In the genomic region with DNA sequence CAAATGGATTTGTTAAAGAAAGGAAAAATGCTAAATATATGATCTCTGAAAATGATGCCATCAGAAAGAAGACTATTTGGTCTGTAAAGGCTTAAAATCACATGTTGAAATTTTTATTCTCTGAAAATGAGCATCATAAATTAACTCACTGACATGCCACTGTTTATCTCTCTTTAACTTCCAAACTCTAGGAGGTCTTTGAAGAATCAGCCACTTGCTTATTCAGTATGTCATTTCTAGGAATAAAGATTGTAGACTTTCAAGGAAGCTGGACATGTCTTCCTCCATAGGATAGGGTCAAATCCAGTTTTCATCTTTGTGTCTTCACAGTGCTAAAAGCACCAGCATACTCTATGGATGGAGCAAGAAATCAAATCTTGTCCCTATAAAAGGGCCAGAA, we compare ENCODE assay signal across 30 cellular contexts.
"Had no signal": no experiment of that assay in that cellular context is flagged by ENCODE, and none has a peak within 500 bp of the region (broad histone marks: within the 10 kb centered on the region; RNA-seq: fewer than 3 reads in every experiment).

No MANE protein-coding gene starts in this region.

- H3K27ac Mint-ChIP-seq: activated CD8-positive, alpha-beta T cell treated with anti-CD3 and anti-CD28 coated beads for 36 hours; activated naive CD8-positive, alpha-beta T cell; activated T-helper 17 cell treated with anti-CD3 and anti-CD28 coated beads, Interleukin-2, amount 50 U/mL, for 72 hours; effector memory CD8-positive, alpha-beta T cell; WTC11 had no signal

- H3K27me3 ChIP-seq: body of pancreas, esophagus muscularis mucosa, gastroesophageal sphincter, heart right ventricle had no signal

- H3K4me3 ChIP-seq: body of pancreas, esophagus muscularis mucosa, gastroesophageal sphincter, heart right ventricle had no signal

- H3K4me3 Mint-ChIP-seq: activated CD8-positive, alpha-beta T cell treated with anti-CD3 and anti-CD28 coated beads for 36 hours; activated naive CD8-positive, alpha-beta T cell; activated T-cell treated with anti-CD3 and anti-CD28 coated beads, Interleukin-2, amount 50 U/mL, for 4 hours; activated T-helper 17 cell treated with anti-CD3 and anti-CD28 coated beads, Interleukin-2, amount 50 U/mL, for 72 hours; effector memory CD8-positive, alpha-beta T cell; WTC11 had no signal

- H3K27me3 Mint-ChIP-seq: activated CD8-positive, alpha-beta T cell treated with anti-CD3 and anti-CD28 coated beads for 36 hours; activated naive CD8-positive, alpha-beta T cell; effector memory CD8-positive, alpha-beta T cell had no signal

- H3K4me1 ChIP-seq: body of pancreas, esophagus muscularis mucosa, gastroesophageal sphincter, heart right ventricle had no signal

- H3K36me3 Mint-ChIP-seq: activated naive CD8-positive, alpha-beta T cell; WTC11 had no signal

- H3K9me3 Mint-ChIP-seq: activated T-cell treated with anti-CD3 and anti-CD28 coated beads, Interleukin-2, amount 50 U/mL, for 4 hours had no signal

- FAIRE-seq: colon had no signal

- H3K9me3 ChIP-seq: body of pancreas, esophagus muscularis mucosa, gastroesophageal sphincter, heart right ventricle had no signal

- DNase-seq: activated CD4-positive, alpha-beta T cell treated with anti-CD3 and anti-CD28 coated beads for 1 hour; activated CD4-positive, alpha-beta T cell treated with anti-CD3 and anti-CD28 coated beads for 48 hours; activated CD4-positive, alpha-beta T cell treated with anti-CD3 and anti-CD28 coated beads, Interleukin-2, amount 50 U/mL, for 1 hour; activated CD4-positive, alpha-beta T cell treated with anti-CD3 and anti-CD28 coated beads, Interleukin-2, amount 50 U/mL, for 48 hours; activated CD8-positive, alpha-beta memory T cell treated with anti-CD3 and anti-CD28 coated beads for 24 hours; activated CD8-positive, alpha-beta T cell treated with anti-CD3 and anti-CD28 coated beads for 36 hours; activated effector memory CD4-positive, alpha-beta T cell treated with Interleukin-2 at 50 U/mL for 16 hours; activated gamma-delta T cell treated with Interleukin-2 at 50 U/mL for 16 hours; activated naive CD4-positive, alpha-beta T cell treated with anti-CD3 and anti-CD28 coated beads, Interleukin-2, amount 50 U/mL, for 16 hours; activated naive CD4-positive, alpha-beta T cell treated with Interleukin-2 at 50 U/mL for 16 hours; activated T-cell treated with anti-CD3 and anti-CD28 coated beads, Interleukin-2, amount 50 U/mL, for 4 hours; amniotic stem cell; anterior cingulate cortex; body of pancreas; caudate nucleus; cortex of kidney; dermis blood vessel endothelial cell; effector CD4-positive, alpha-beta T cell; effector memory CD8-positive, alpha-beta T cell; erythroblast; foreskin melanocyte; heart right ventricle; T-helper 2 cell had no signal

- H3K4me1 Mint-ChIP-seq: activated T-helper 17 cell treated with anti-CD3 and anti-CD28 coated beads, Interleukin-2, amount 50 U/mL, for 72 hours; WTC11 had no signal

- H3K27ac ChIP-seq: body of pancreas, esophagus muscularis mucosa, gastroesophageal sphincter, heart right ventricle, VCaP had no signal

- H3K36me3 ChIP-seq: esophagus muscularis mucosa, gastroesophageal sphincter, heart right ventricle had no signal
